16 cellular contexts compared by ENCODE assay signal in the genomic region with DNA sequence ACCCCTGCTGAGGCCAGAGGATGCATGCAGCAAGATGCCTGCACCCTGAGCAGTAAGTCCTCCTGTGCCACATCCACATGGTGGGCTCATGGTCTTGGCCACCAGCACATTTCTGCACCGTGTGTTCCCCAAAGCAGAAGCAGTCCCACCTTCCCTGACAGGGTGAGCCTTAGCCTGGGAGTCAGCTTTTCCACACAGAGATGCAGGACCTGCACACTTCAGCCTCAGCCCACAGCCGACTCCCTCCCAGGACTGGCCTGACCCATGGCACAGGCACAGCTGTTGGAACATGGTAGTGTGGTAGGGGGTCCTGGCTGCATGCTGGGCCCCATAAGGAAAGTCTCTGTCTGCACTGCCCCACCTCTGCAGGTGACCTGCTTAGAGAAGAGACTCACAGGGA. TPM values are rescaled to one million over a fixed set of nuclear protein-coding genes. Genes with fewer than 3 reads are reported as not detected.
DNase-seq lines count a peak whose midpoint lies in the region; ATAC-seq and TF ChIP-seq lines count a peak whose summit lies in the region.
"Had no signal": no experiment of that assay in that cellular context is flagged by ENCODE, and none has a peak within 500 bp of the region (broad histone marks: within the 10 kb centered on the region; RNA-seq: fewer than 3 reads in every experiment).

No MANE protein-coding gene starts in this region.

- no peaks in the 10 kb centered on the region for H3K79me2 ChIP-seq in MM.1S (ENCODE audit: low read length)

- H3K36me3 Mint-ChIP-seq in naive thymus-derived CD4-positive, alpha-beta T cell: peaks cover 4 to 15% (median 11%) of the 10 kb centered on the region in 5 donors

- H3K27me3 ChIP-seq in esophagus muscularis mucosa (no peaks in the 10 kb centered on the region), sigmoid colon (no peaks in the 10 kb centered on the region), MM.1S (replicated peaks; ENCODE audit: insufficient read depth, low read length) (peaks cover 28% of the 10 kb centered on the region)
- no peaks in the 10 kb centered on the region for H3K27me3 ChIP-seq in naive thymus-derived CD4-positive, alpha-beta T cell (ENCODE audit: control insufficient read depth in 2 of 2, insufficient read depth in 2 of 2, low read length in 2 of 2)

- no peak overlapping the region for H3K4me3 Mint-ChIP-seq in naive thymus-derived CD4-positive, alpha-beta T cell

- H3K9me3 ChIP-seq in esophagus muscularis mucosa (peaks cover 0 to 29% (median 27%) of the 10 kb centered on the region in 4 donors), sigmoid colon (peaks cover 4 to 20% (median 9%) of the 10 kb centered on the region in 4 donors), MM.1S (replicated peaks; ENCODE audit: insufficient read depth, low read length) (no peaks in the 10 kb centered on the region)
- H3K9me3 ChIP-seq in naive thymus-derived CD4-positive, alpha-beta T cell (ENCODE audit: control insufficient read depth in 2 of 3, low read length in 3 of 3): peaks cover 0 to 18% (median 8%) of the 10 kb centered on the region in 3 experiments

- H3K9ac ChIP-seq in MM.1S (ENCODE audit: low read length): no peak overlapping the region

- H3K36me3 ChIP-seq in esophagus muscularis mucosa (peaks cover 0 to 35% (median 9%) of the 10 kb centered on the region in 4 donors), sigmoid colon (peaks cover 0 to 9% (median 0%) of the 10 kb centered on the region in 4 donors), MM.1S (replicated peaks; ENCODE audit: insufficient read depth, low read length) (no peaks in the 10 kb centered on the region)
- H3K36me3 ChIP-seq in naive thymus-derived CD4-positive, alpha-beta T cell (ENCODE audit: control insufficient read depth in 2 of 3, insufficient read depth in 3 of 3, low read length in 3 of 3): no peaks in the 10 kb centered on the region

- H3K27ac ChIP-seq in esophagus muscularis mucosa (replicated peaks in 1 of 4) (no peak overlapping the region), sigmoid colon (no peak overlapping the region), MM.1S (ENCODE audit: low read length) (no peak overlapping the region)
- no peak overlapping the region for H3K27ac ChIP-seq in naive thymus-derived CD4-positive, alpha-beta T cell (ENCODE audit: low read depth, low read length)
- H3K27ac ChIP-seq: C4-2B had no signal

- ATAC-seq in naive thymus-derived CD4-positive, alpha-beta T cell: no peak
- ATAC-seq: PC-3 had no signal

- CTCF ChIA-PET in naive thymus-derived CD4-positive, alpha-beta T cell (lab: Charles Lee): no interaction called here

- no peaks in the 10 kb centered on the region for H4K20me1 ChIP-seq in MM.1S (ENCODE audit: insufficient read depth, low read length)

- intact Hi-C loops in esophagus muscularis mucosa (cut with DNase I) (no loop called here), sigmoid colon (cut with DNase I) (no loop called here)
- intact Hi-C loops in naive thymus-derived CD4-positive, alpha-beta T cell (cut with micrococcal nuclease): no loop called here

- TF ChIP-seq CTCF in esophagus muscularis mucosa (IDR thresholded peaks at IDR 0.05) (no peak), sigmoid colon (IDR thresholded peaks at IDR 0.05) (no peak), MM.1S (IDR thresholded peaks at IDR 0.05; ENCODE audit: low read length) (no peak)

- H3K4me1 Mint-ChIP-seq in naive thymus-derived CD4-positive, alpha-beta T cell: peaks cover 0 to 34% (median 16%) of the 10 kb centered on the region in 7 donors

- no peak overlapping the region for H2AFZ ChIP-seq in MM.1S (ENCODE audit: low read length)

- H3K4me2 ChIP-seq in MM.1S (ENCODE audit: low read depth, low read length): no peak overlapping the region

- no peaks in the 10 kb centered on the region for H3K9me2 ChIP-seq in MM.1S (replicated peaks; ENCODE audit: insufficient read depth, low read length)

- H3K4me3 ChIP-seq in esophagus muscularis mucosa: no peak overlapping the region
- H3K4me3 ChIP-seq in sigmoid colon: no peak overlapping the region
- H3K4me3 ChIP-seq in MM.1S (ENCODE audit: low read length): no peak overlapping the region
- H3K4me3 ChIP-seq in naive thymus-derived CD4-positive, alpha-beta T cell (ENCODE audit: low read length): no peak overlapping the region

- peaks cover 0 to 40% (median 12%) of the 10 kb centered on the region in 5 donors for H3K27me3 Mint-ChIP-seq in naive thymus-derived CD4-positive, alpha-beta T cell

- H3K9me3 Mint-ChIP-seq in naive thymus-derived CD4-positive, alpha-beta T cell: peaks cover 0 to 33% (median 15%) of the 10 kb centered on the region in 11 donors

- no peak overlapping the region for H3K27ac Mint-ChIP-seq in naive thymus-derived CD4-positive, alpha-beta T cell

- no peaks in the 10 kb centered on the region for H3F3A ChIP-seq in MM.1S (ENCODE audit: insufficient read depth, low read length)

- H3K4me1 ChIP-seq in esophagus muscularis mucosa: peaks cover 5 to 16% (median 12%) of the 10 kb centered on the region in 4 donors
- peaks cover 0 to 11% (median 5%) of the 10 kb centered on the region in 4 donors for H3K4me1 ChIP-seq in sigmoid colon
- H3K4me1 ChIP-seq in MM.1S (ENCODE audit: low read length): no peaks in the 10 kb centered on the region
- no peaks in the 10 kb centered on the region for H3K4me1 ChIP-seq in naive thymus-derived CD4-positive, alpha-beta T cell (ENCODE audit: control insufficient read depth in 2 of 2, insufficient read depth in 2 of 2, low read length in 2 of 2)

- 100% methylated on average over 2 of the region's 2 CpGs for WGBS in esophagus muscularis mucosa
- 96% methylated on average over 2 of the region's 2 CpGs for WGBS in sigmoid colon, 2 donors

- DNase-seq in activated naive CD4-positive, alpha-beta T cell treated with anti-CD3 and anti-CD28 coated beads, Interleukin-2, amount 50 U/mL, for 16 hours: peak; percentile 6
- no peak for DNase-seq in activated naive CD4-positive, alpha-beta T cell (lab: John Stamatoyannopoulos, UW)
- DNase-seq in ELF-1 (ENCODE audit: low read depth, low spot score): peak; percentile 0
- DNase-seq in esophagus muscularis mucosa (ENCODE audit: extremely low spot score): peak; percentile 66
- peak; percentile 50 for DNase-seq in sigmoid colon
- DNase-seq in MM.1S: no peak
- no peak for DNase-seq in naive thymus-derived CD4-positive, alpha-beta T cell
- DNase-seq: DMS 273 treated with DMSO at 0.1 percent for 48 hours, GOT3, MV-4-11, NCI-H1417, NCI-H187 treated with DMSO at 0.1 percent for 48 hours, NCI-H446 treated with DMSO at 0.1 percent for 48 hours, NCI-H748 treated with DMSO at 0.1 percent for 48 hours, PC-3 had no signal

- TF ChIP-seq EP300 in esophagus muscularis mucosa (IDR thresholded peaks at IDR 0.05) (no peak), sigmoid colon (IDR thresholded peaks at IDR 0.05) (no peak)

- TF ChIP-seq POLR2A in esophagus muscularis mucosa (IDR thresholded peaks at IDR 0.05; ENCODE audit: low read depth) (no peak), sigmoid colon (IDR thresholded peaks at IDR 0.05) (no peak)

- POLR2A ChIA-PET in naive thymus-derived CD4-positive, alpha-beta T cell (lab: Charles Lee): interaction anchor here (0.7 kb wide), 1 partner anchor 83 kb away, joined by 3 read pairs; no protein-coding TSS in a partner anchor

RNA-seq across cellular contexts. Expression of a gene that starts 5.0 kb away (rescaled TPM):
- total RNA-seq in esophagus muscularis mucosa (10 to 100 TPM in 2 of 4 donors, 1 to 10 TPM in 2; 7.3 to 14.1 (median 11.6) TPM), sigmoid colon (10 to 100 TPM in 3 of 4 donors, 1 to 10 TPM in 1; 8.3 to 37.1 (median 17.0) TPM)
- 1 to 10 TPM in 2 of 3 donors, under 1 TPM in 1; 0.69 to 6.3 (median 3.0) TPM for polyA plus RNA-seq in sigmoid colon
- 100 to 1,000 TPM in 1 of 5 experiments, 10 to 100 TPM in 4; 20.3 to 120 (median 56.3) TPM for total RNA-seq in naive thymus-derived CD4-positive, alpha-beta T cell
- 1 to 10 TPM; 1.0 to 1.4 TPM for polyA plus RNA-seq in naive thymus-derived CD4-positive, alpha-beta T cell

Comparison
In these comparisons a context has a peak if more than half of its experiments do, and no peak if none do; other contexts are left out.
1. DNase-seq: peak in activated naive CD4-positive, alpha-beta T cell treated with anti-CD3 and anti-CD28 coated beads, Interleukin-2, amount 50 U/mL, for 16 hours (single experiment), ELF-1 (single experiment), esophagus muscularis mucosa (single experiment) and sigmoid colon (single experiment); none in activated naive CD4-positive, alpha-beta T cell (0 of 4), MM.1S (single experiment) and naive thymus-derived CD4-positive, alpha-beta T cell (0 of 9).